Comparison of ENCODE assay signal across 35 cellular contexts in the genomic region with DNA sequence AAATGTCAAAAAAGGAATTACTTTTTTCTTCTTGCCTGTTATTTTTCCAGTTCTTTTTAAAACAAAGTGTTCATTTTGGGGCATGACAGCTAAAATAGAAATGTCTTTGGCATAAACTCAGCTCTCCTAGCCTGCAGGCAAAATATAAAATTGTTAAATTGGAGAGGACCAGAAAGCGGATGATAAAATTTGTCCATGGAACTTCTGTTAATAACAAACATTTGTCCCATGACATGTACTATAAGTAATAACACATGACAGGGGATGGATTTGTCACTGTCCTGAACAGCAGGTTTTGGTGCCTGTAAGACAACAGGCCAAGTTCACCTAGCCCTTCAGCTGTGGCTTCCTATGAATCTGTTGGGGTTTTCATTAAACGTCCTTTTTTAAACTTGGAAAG.
"Had no signal": no experiment of that assay in that cellular context is flagged by ENCODE, and none has a peak within 500 bp of the region (broad histone marks: within the 10 kb centered on the region; RNA-seq: fewer than 3 reads in every experiment).

No MANE protein-coding gene starts in this region.

- H3K4me1 Mint-ChIP-seq: activated B cell treated with CpG ODN at 0.5 μM for 24 hours, brain had no signal

- H3K4me1 ChIP-seq: adrenal gland, SJCRH30 had no signal

- H3K27me3 ChIP-seq: adrenal gland, MG63, SJCRH30 had no signal

- H3K9me3 ChIP-seq: adrenal gland, MG63, SJCRH30 had no signal

- DNase-seq: activated B cell treated with CpG ODN at 0.5 μM for 24 hours; activated CD4-positive, alpha-beta memory T cell treated with anti-CD3 and anti-CD28 coated beads for 36 hours; activated CD4-positive, alpha-beta T cell treated with anti-CD3 and anti-CD28 coated beads for 4 hours; activated CD4-positive, alpha-beta T cell treated with anti-CD3 and anti-CD28 coated beads, Interleukin-2, amount 50 U/mL, for 1 hour; activated CD4-positive, CD25-positive, alpha-beta regulatory T cell treated with anti-CD3 and anti-CD28 coated beads, Interleukin-2, amount 50 U/mL, for 72 hours; activated CD8-positive, alpha-beta memory T cell treated with anti-CD3 and anti-CD28 coated beads, Interleukin-2, amount 50 U/mL, for 4 hours; activated gamma-delta T cell treated with Interleukin-2 at 50 U/mL for 16 hours; activated naive CD4-positive, alpha-beta T cell treated with anti-CD3 and anti-CD28 coated beads for 36 hours; activated T-cell treated with anti-CD3 and anti-CD28 coated beads for 4 hours; activated T-cell treated with anti-CD3 and anti-CD28 coated beads, Interleukin-2, amount 50 U/mL, for 4 hours; adrenal gland; anterior cingulate cortex; caudate nucleus; Kasumi-1; KG1; MG63; NCI-H1048; NCI-H1105 treated with DMSO at 0.1 percent for 48 hours; NCI-H1436; NCI-H1694; NCI-H1930; NCI-H2081 treated with DMSO at 0.1 percent for 48 hours; NCI-H345; NCI-H524 treated with DMSO at 0.1 percent for 48 hours; SHP77; SJCRH30; SW 1271; T-helper 1 cell; T-helper 2 cell; T-helper 9 cell had no signal

- H3K27ac Mint-ChIP-seq: activated B cell treated with CpG ODN at 0.5 μM for 24 hours; activated CD4-positive, alpha-beta memory T cell treated with anti-CD3 and anti-CD28 coated beads for 36 hours; activated naive CD4-positive, alpha-beta T cell treated with anti-CD3 and anti-CD28 coated beads for 36 hours; activated naive CD4-positive, alpha-beta T cell treated with anti-CD3 and anti-CD28 coated beads, Interleukin-2, amount 50 U/mL, for 72 hours; activated T-helper 1 cell treated with anti-CD3 and anti-CD28 coated beads, Interleukin-12 subunit alpha, Interleukin-12 subunit beta, Interleukin-2, Interleukin-4 antibody, amounts not matched to agents 30 ng/mL and 10 ng/mL and 1 ng/mL, durations not matched to agents 14 hours and 24 hours and 36 hours; brain had no signal

- H3K9me3 Mint-ChIP-seq: activated B cell treated with CpG ODN at 0.5 μM for 24 hours; activated CD4-positive, alpha-beta memory T cell treated with anti-CD3 and anti-CD28 coated beads for 36 hours; activated naive CD4-positive, alpha-beta T cell treated with anti-CD3 and anti-CD28 coated beads for 36 hours; activated naive CD4-positive, alpha-beta T cell treated with anti-CD3 and anti-CD28 coated beads, Interleukin-2, amount 50 U/mL, for 72 hours; activated T-cell treated with anti-CD3 and anti-CD28 coated beads, Interleukin-2, amount 50 U/mL, for 4 hours; activated T-helper 1 cell treated with anti-CD3 and anti-CD28 coated beads, Interleukin-12 subunit alpha, Interleukin-12 subunit beta, Interleukin-2, Interleukin-4 antibody, amounts not matched to agents 30 ng/mL and 10 ng/mL and 1 ng/mL, durations not matched to agents 14 hours and 24 hours and 36 hours; brain had no signal

- H3K27me3 Mint-ChIP-seq: brain had no signal

- ATAC-seq: activated naive CD4-positive, alpha-beta T cell treated with anti-CD3 and anti-CD28 coated beads, Interleukin-2, amount 50 U/mL, for 72 hours; activated T-cell treated with anti-CD3 and anti-CD28 coated beads, Interleukin-2, amount 50 U/mL, for 4 hours; Panc1 had no signal

- H3K27ac ChIP-seq: adrenal gland, SJCRH30, VCaP had no signal

- H3K4me3 ChIP-seq: adrenal gland, MG63, SJCRH30 had no signal

- H3K36me3 Mint-ChIP-seq: activated CD4-positive, alpha-beta memory T cell treated with anti-CD3 and anti-CD28 coated beads for 36 hours; activated naive CD4-positive, alpha-beta T cell treated with anti-CD3 and anti-CD28 coated beads, Interleukin-2, amount 50 U/mL, for 72 hours; brain had no signal

- H3K36me3 ChIP-seq: adrenal gland, MG63, SJCRH30 had no signal

- H3K4me3 Mint-ChIP-seq: activated B cell treated with CpG ODN at 0.5 μM for 24 hours; activated CD4-positive, alpha-beta memory T cell treated with anti-CD3 and anti-CD28 coated beads for 36 hours; activated naive CD4-positive, alpha-beta T cell treated with anti-CD3 and anti-CD28 coated beads for 36 hours; activated T-cell treated with anti-CD3 and anti-CD28 coated beads, Interleukin-2, amount 50 U/mL, for 4 hours; activated T-helper 1 cell treated with anti-CD3 and anti-CD28 coated beads, Interleukin-12 subunit alpha, Interleukin-12 subunit beta, Interleukin-2, Interleukin-4 antibody, amounts not matched to agents 30 ng/mL and 10 ng/mL and 1 ng/mL, durations not matched to agents 14 hours and 24 hours and 36 hours; brain had no signal
